In the genomic region with DNA sequence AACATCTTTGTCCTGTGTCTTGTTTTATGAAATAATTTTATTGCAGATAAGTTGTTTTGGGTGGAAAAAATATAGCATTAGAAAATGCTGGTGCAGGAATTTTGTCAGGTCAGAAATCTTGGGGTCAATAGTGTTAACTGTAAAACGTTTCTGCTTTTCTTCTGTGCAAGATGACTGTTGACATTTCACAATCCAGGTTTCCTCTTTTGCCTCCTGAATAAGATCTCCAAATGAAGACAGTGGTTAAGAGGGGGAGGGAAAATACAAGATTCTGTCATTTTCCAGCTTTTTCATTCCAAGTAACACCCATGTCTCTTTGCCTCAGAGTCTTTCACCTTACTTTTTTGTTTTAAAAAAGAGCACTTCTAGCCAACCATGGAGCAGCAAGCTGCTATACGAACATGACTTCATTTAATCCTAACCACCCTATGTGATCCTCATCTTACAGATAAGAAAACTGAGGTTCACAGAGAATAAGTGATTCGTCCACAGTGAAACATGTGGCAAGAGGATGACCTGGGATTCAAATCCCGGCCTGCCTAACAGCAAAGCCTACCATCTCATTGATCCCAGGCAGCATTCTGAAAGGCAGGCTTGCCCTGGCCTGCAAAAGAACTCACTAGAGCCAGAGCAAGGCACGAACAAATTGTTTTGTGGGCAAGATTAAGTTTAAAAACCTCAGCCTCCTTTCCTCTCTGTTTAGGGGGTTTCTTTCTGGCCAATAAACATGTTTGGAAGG, we compare ENCODE assay signal across 12 cellular contexts. TPM values are rescaled to one million over a fixed set of nuclear protein-coding genes. Genes with fewer than 3 reads are reported as not detected.
A peak's percentile ranks its signal among the peaks of the same experiment; 100 is the strongest.
DNase-seq lines count a peak whose midpoint lies in the region; ATAC-seq, FAIRE-seq and TF ChIP-seq lines count a peak whose summit lies in the region.
"Had no signal": no experiment of that assay in that cellular context is flagged by ENCODE, and none has a peak within 500 bp of the region (broad histone marks: within the 10 kb centered on the region; RNA-seq: fewer than 3 reads in every experiment).

No MANE protein-coding gene starts in this region.

- no peaks in the 10 kb centered on the region for H3K36me3 ChIP-seq in IMR-90 (ENCODE audit: control insufficient read depth, insufficient read depth, low read length)
- no peaks in the 10 kb centered on the region for H3K36me3 ChIP-seq in astrocyte (ENCODE audit: insufficient read depth, low read length)
- H3K36me3 ChIP-seq in muscle layer of duodenum (ENCODE audit: control insufficient read depth in 1 of 2, insufficient read depth in 2 of 2, low read length in 2 of 2): no peaks in the 10 kb centered on the region

- no peak overlapping the region for H2BK15ac ChIP-seq in IMR-90 (ENCODE audit: low read depth, low read length)

- H2AK5ac ChIP-seq in IMR-90 (ENCODE audit: low read depth, low read length): no peak overlapping the region

- POLR2A ChIA-PET in IMR-90 (lab: Charles Lee; ENCODE audit: unreplicated experiment): no interaction called here
- POLR2A ChIA-PET in CD4-positive, alpha-beta T cell (lab: Charles Lee): no interaction called here

- peaks cover 11% of the 10 kb centered on the region for H3K4me1 Mint-ChIP-seq in astrocyte (ENCODE audit: low read depth, unreplicated experiment)
- H3K4me1 Mint-ChIP-seq in CD4-positive, alpha-beta T cell (ENCODE audit: low read depth): peaks cover under 1% of the 10 kb centered on the region

- in situ Hi-C loops in IMR-90 (cut with MboI; ENCODE audit: low sequenced_read_pairs): no loop called here

- no peak overlapping the region for H3K4ac ChIP-seq in IMR-90 (ENCODE audit: low read depth, low read length)

- no peak overlapping the region for H3K18ac ChIP-seq in IMR-90 (ENCODE audit: low read depth, low read length)

- intact Hi-C loops in IMR-90 (cut with micrococcal nuclease): loop anchor here (1.0 to 5.0 kb wide), 2 partner anchors 21 to 54 kb away; no protein-coding TSS in a partner anchor
- intact Hi-C loops in CD4-positive, alpha-beta T cell (cut with DNase I, micrococcal nuclease): no loop called here

- no peak for FAIRE-seq in astrocyte (lab: Jason Lieb, UNC)

- no peaks in the 10 kb centered on the region for H3K27me3 Mint-ChIP-seq in astrocyte (ENCODE audit: low read depth, unreplicated experiment)
- peaks cover 13% of the 10 kb centered on the region for H3K27me3 Mint-ChIP-seq in CD4-positive, alpha-beta T cell

- ATAC-seq in IMR-90 (ENCODE audit: low read depth) (peak; percentile 17; the same call in 1 of the 2 replicates), GM18517 (IDR thresholded peaks at IDR 0.05; ENCODE audit: unreplicated experiment) (no peak)
- ATAC-seq in CD4-positive, alpha-beta T cell (ENCODE audit: poor library complexity): no peak

- H3K4me1 ChIP-seq in IMR-90 (ENCODE audit: control insufficient read depth, insufficient read depth, low read length): no peaks in the 10 kb centered on the region
- peaks cover 11% of the 10 kb centered on the region for H3K4me1 ChIP-seq in astrocyte (ENCODE audit: insufficient read depth, low read length)
- H3K4me1 ChIP-seq in muscle layer of duodenum (ENCODE audit: control insufficient read depth in 1 of 2, insufficient read depth in 2 of 2, low read length in 2 of 2): peaks cover 0 to 11% of the 10 kb centered on the region in 2 donors

- peak overlapping the region; percentile 2 for H3K27ac Mint-ChIP-seq in astrocyte (ENCODE audit: unreplicated experiment)
- no peak overlapping the region for H3K27ac Mint-ChIP-seq in CD4-positive, alpha-beta T cell

- H2BK5ac ChIP-seq in IMR-90 (ENCODE audit: low read depth, low read length, poor library complexity, severe bottlenecking): no peak overlapping the region

- H3K36me3 Mint-ChIP-seq in astrocyte (ENCODE audit: low read depth, unreplicated experiment): no peaks in the 10 kb centered on the region
- H3K36me3 Mint-ChIP-seq in CD4-positive, alpha-beta T cell (ENCODE audit: low read depth): no peaks in the 10 kb centered on the region

- H3K27ac ChIP-seq in IMR-90 (ENCODE audit: insufficient read depth, low read length): no peak overlapping the region
- H3K27ac ChIP-seq in astrocyte (ENCODE audit: low read depth, low read length): peak overlapping the region; percentile 14
- H3K27ac ChIP-seq in muscle layer of duodenum (ENCODE audit: low read length): peak overlapping the region; percentile 58
- H3K27ac ChIP-seq in CD4-positive, alpha-beta T cell (ENCODE audit: low read depth, low read length): no peak overlapping the region
- H3K27ac ChIP-seq: C4-2B had no signal

- H3K9me1 ChIP-seq in IMR-90 (ENCODE audit: insufficient read depth, low read length): no peaks in the 10 kb centered on the region

- WGBS in IMR-90 (ENCODE audit: extremely low coverage in 2 of 2, insufficient read length in 1 of 2), 2 experiments: no CpG with 5 or more reads among the region's 5 CpGs

- CTCF ChIA-PET in IMR-90 (lab: Yijun Ruan, JAX): no interaction called here
- CTCF ChIA-PET in CD4-positive, alpha-beta T cell (lab: Charles Lee): no interaction called here

- no peak overlapping the region for H2AK9ac ChIP-seq in IMR-90 (replicated peaks; ENCODE audit: low read depth, low read length, poor library complexity)

- H3K27me3 ChIP-seq in IMR-90 (ENCODE audit: control insufficient read depth, insufficient read depth, low read length): peaks cover 17% of the 10 kb centered on the region
- no peaks in the 10 kb centered on the region for H3K27me3 ChIP-seq in astrocyte (ENCODE audit: insufficient read depth, low read length)
- H3K27me3 ChIP-seq in muscle layer of duodenum (ENCODE audit: low read depth, low read length): no peaks in the 10 kb centered on the region
- H3K27me3 ChIP-seq in CD4-positive, alpha-beta T cell (ENCODE audit: control insufficient read depth, insufficient read depth, low read length): no peaks in the 10 kb centered on the region

- H2BK20ac ChIP-seq in IMR-90 (ENCODE audit: low read depth, low read length): no peak overlapping the region

- H2BK120ac ChIP-seq in IMR-90 (ENCODE audit: low read depth, low read length): no peak overlapping the region

- BruUV-seq in IMR-90 (replicated peaks; lab: Mats Ljungman, UMichigan): no TSS peak

- H3K14ac ChIP-seq in IMR-90 (replicated peaks; ENCODE audit: low read depth, low read length): no peak overlapping the region

- H3K23ac ChIP-seq in IMR-90 (ENCODE audit: low read depth, low read length): no peak overlapping the region

- no peak overlapping the region for H4K5ac ChIP-seq in IMR-90 (ENCODE audit: low read depth, low read length)

- H3K79me2 ChIP-seq in astrocyte (ENCODE audit: insufficient read depth, low read length): no peaks in the 10 kb centered on the region

- H4K8ac ChIP-seq in IMR-90 (ENCODE audit: low read depth in 2 of 2, low read length in 2 of 2): no peak overlapping the region

- no peaks in the 10 kb centered on the region for H3K79me1 ChIP-seq in IMR-90 (ENCODE audit: low read depth in 1 of 2, low read length in 2 of 2)

- H4K91ac ChIP-seq in IMR-90 (ENCODE audit: insufficient read depth, low read depth, low read length): no peak overlapping the region

- H3K9ac ChIP-seq in IMR-90 (ENCODE audit: low read depth, low read length) (no peak overlapping the region), astrocyte (ENCODE audit: low read length) (no peak overlapping the region)

- DNase-seq in Ammon's horn (ENCODE audit: low spot score): peak; percentile 33
- DNase-seq in IMR-90: no peak
- DNase-seq in astrocyte (ENCODE audit: low read depth): no peak
- no peak for DNase-seq in NCI-H345 (lab: John Stamatoyannopoulos, UW)
- no peak for DNase-seq in dedifferentiated amniotic fluid mesenchymal stem cell (ENCODE audit: extremely low spot score)
- no peak for DNase-seq in CD4-positive, alpha-beta T cell
- DNase-seq: activated CD4-positive, alpha-beta T cell treated with anti-CD3 and anti-CD28 coated beads for 4 hours; NCI-H1436 treated with DMSO at 0.1 percent for 48 hours had no signal

- H3K56ac ChIP-seq in IMR-90 (ENCODE audit: extremely low read depth, insufficient read depth, low read length): no peak overlapping the region

- H3K4me3 ChIP-seq in IMR-90 (ENCODE audit: insufficient read depth, low read depth, low read length) (no peak overlapping the region), astrocyte (ENCODE audit: insufficient read depth, low read depth, low read length) (no peak overlapping the region), muscle layer of duodenum (ENCODE audit: low read depth in 1 of 2, low read length in 2 of 2) (no peak overlapping the region)

- H3K4me3 Mint-ChIP-seq in astrocyte (ENCODE audit: unreplicated experiment): no peak overlapping the region
- no peak overlapping the region for H3K4me3 Mint-ChIP-seq in CD4-positive, alpha-beta T cell

- TF ChIP-seq CTCF in IMR-90 (conservative IDR thresholded peaks at IDR 0.05; ENCODE audit: low read depth, low read length): no peak
- no peak for TF ChIP-seq CTCF in astrocyte (IDR thresholded peaks at IDR 0.05; ENCODE audit: insufficient read depth, low read depth, low read length)
- TF ChIP-seq CTCF in CD4-positive, alpha-beta T cell (IDR thresholded peaks at IDR 0.05): no peak

- dilution Hi-C loops in IMR-90 (cut with HindIII; ENCODE audit: low sequenced_read_pairs, unreplicated experiment): no loop called here

- TF ChIP-seq RAD21 in IMR-90 (IDR thresholded peaks at IDR 0.05; ENCODE audit: low read length): no peak

- H3K9me3 ChIP-seq in IMR-90 (ENCODE audit: control insufficient read depth, insufficient read depth, low read length) (no peaks in the 10 kb centered on the region), astrocyte (ENCODE audit: insufficient read depth, low read depth, low read length) (no peaks in the 10 kb centered on the region), muscle layer of duodenum (ENCODE audit: control insufficient read depth in 1 of 2, low read length in 2 of 2) (no peaks in the 10 kb centered on the region)
- H3K9me3 ChIP-seq in CD4-positive, alpha-beta T cell (ENCODE audit: control insufficient read depth, low read length): no peaks in the 10 kb centered on the region

- H4K20me1 ChIP-seq in IMR-90 (ENCODE audit: insufficient read depth, low read length) (no peaks in the 10 kb centered on the region), astrocyte (ENCODE audit: insufficient read depth, low read length) (no peaks in the 10 kb centered on the region)

- H3K4me2 ChIP-seq in IMR-90 (ENCODE audit: low read depth, low read length) (no peak overlapping the region), astrocyte (ENCODE audit: low read length) (peak overlapping the region; percentile 71)

- no peaks in the 10 kb centered on the region for H3K9me3 Mint-ChIP-seq in astrocyte (ENCODE audit: unreplicated experiment)
- H3K9me3 Mint-ChIP-seq in CD4-positive, alpha-beta T cell: no peaks in the 10 kb centered on the region

- H2AFZ ChIP-seq in IMR-90 (replicated peaks; ENCODE audit: low read length, poor library complexity): no peak overlapping the region
- H2AFZ ChIP-seq in astrocyte (ENCODE audit: low read depth, low read length): peak overlapping the region; percentile 28

- no peak for TF ChIP-seq POLR2A in IMR-90 (IDR thresholded peaks at IDR 0.05; ENCODE audit: low read depth, low read length)

RNA-seq across cellular contexts. Expression of a gene that starts 3.0 kb away (rescaled TPM):
- total RNA-seq in IMR-90 (2012; rRNA removed) (under 0.01 TPM in 1 of 2 replicates, not detected in the other), astrocyte (not detected in 2 replicates)
- polyA plus RNA-seq in IMR-90 (2012; rRNA removed): 0.03 TPM in 1 of 2 replicates, not detected in the other
- not detected in 2 replicates for polyA plus RNA-seq in IMR-90 (2012; cell fraction: cytosol; rRNA removed)
- polyA plus RNA-seq in IMR-90 (2012; cell fraction: nucleus; rRNA removed; ENCODE audit: low replicate concordance): 0.02 and 0.11 TPM in 2 replicates
- total RNA-seq in CD4-positive, alpha-beta T cell: 1 to 10 TPM; 5.3 to 6.3 TPM
- total RNA-seq: PC-3 had no signal

RNA-seq across cellular contexts. Expression of a gene that starts 48.3 kb away (rescaled TPM):
- total RNA-seq in IMR-90 (2012; rRNA removed) (23.3 and 25.6 TPM in 2 replicates), astrocyte (4.0 and 4.4 TPM in 2 replicates)
- 32.6 and 32.7 TPM in 2 replicates for polyA plus RNA-seq in IMR-90 (2012; rRNA removed)
- polyA plus RNA-seq in IMR-90 (2012; cell fraction: cytosol; rRNA removed): 20.4 and 21.8 TPM in 2 replicates
- 9.9 and 22.0 TPM in 2 replicates for polyA plus RNA-seq in IMR-90 (2012; cell fraction: nucleus; rRNA removed; ENCODE audit: low replicate concordance)
- not detected for total RNA-seq in CD4-positive, alpha-beta T cell

Comparison
In these comparisons a context has a peak if more than half of its experiments do, and no peak if none do; other contexts are left out.
1. H3K27ac ChIP-seq: peak in astrocyte (single experiment) and muscle layer of duodenum (single experiment); none in IMR-90 (single experiment) and CD4-positive, alpha-beta T cell (single experiment).